ENCODE assay signal across 10 cellular contexts in genomic region chr6:34610819-34611477, GRCh38. TPM values are rescaled to one million over a fixed set of nuclear protein-coding genes. Genes with fewer than 3 reads are reported as not detected.
DNase-seq lines count a peak whose midpoint lies in the region; ATAC-seq and TF ChIP-seq lines count a peak whose summit lies in the region.
"Had no signal": no experiment of that assay in that cellular context is flagged by ENCODE, and none has a peak within 500 bp of the region (broad histone marks: within the 10 kb centered on the region; RNA-seq: fewer than 3 reads in every experiment).

No MANE protein-coding gene starts in this region.

- POLR2A ChIA-PET in SK-N-SH (lab: Yijun Ruan, JAX) = no interaction called here

- DNase-seq in DMS 273 (lab: John Stamatoyannopoulos, UW; ENCODE audit: unreplicated experiment) = peak; percentile 35
- no peak for DNase-seq in DMS 273 treated with DMSO at 0.1 percent for 48 hours (lab: John Stamatoyannopoulos, UW)
- DNase-seq in SK-N-SH = no peak
- DNase-seq in fibroblast of peridontal ligament (ENCODE audit: extremely low read depth) = peak; percentile 79
- peak; percentile 50 for DNase-seq in stromal cell of bone marrow (ENCODE audit: low read depth)
- DNase-seq in HK-2 (ENCODE audit: unreplicated experiment) = no peak
- no peak for DNase-seq in tibial artery
- DNase-seq: heart right ventricle, nucleus accumbens had no signal

- WGBS in SK-N-SH (ENCODE audit: low lambda C conversion rate) = 61% methylated on average over 4 of the region's 4 CpGs

- TF ChIP-seq CTCF in SK-N-SH (IDR thresholded peaks at IDR 0.05) (no peak), tibial artery (IDR thresholded peaks at IDR 0.05) (no peak)

- intact Hi-C loops in tibial artery (cut with DNase I; ENCODE audit: low total_unique reads) = loop anchor here (10.0 kb wide), 1 partner anchor 436 kb away; no protein-coding TSS in a partner anchor

- H3K36me3 ChIP-seq in SK-N-SH (replicated peaks in 1 of 2; ENCODE audit: control insufficient read depth in 1 of 2, insufficient read depth in 2 of 2, low read length in 1 of 2) (peaks cover 0 to 18% of the 10 kb centered on the region in 2 experiments), tibial artery (peaks cover 6 to 10% (median 7%) of the 10 kb centered on the region in 3 donors)

- H3K9me3 ChIP-seq in SK-N-SH (no peaks in the 10 kb centered on the region), tibial artery (no peaks in the 10 kb centered on the region)
- H3K9me3 ChIP-seq: heart right ventricle had no signal

- TF ChIP-seq RAD21 in SK-N-SH (IDR thresholded peaks at IDR 0.05; ENCODE audit: low read length) = no peak

- H2AFZ ChIP-seq in SK-N-SH (ENCODE audit: low read depth) = no peak overlapping the region

- no peak for ATAC-seq in HG02571 (IDR thresholded peaks at IDR 0.05; ENCODE audit: unreplicated experiment)

- peaks cover 9% of the 10 kb centered on the region for H3F3A ChIP-seq in SK-N-SH (replicated peaks; ENCODE audit: insufficient read depth)

- no peak overlapping the region for H3K9ac ChIP-seq in SK-N-SH

- H3K4me1 ChIP-seq in SK-N-SH (ENCODE audit: control insufficient read depth in 1 of 2, insufficient read depth in 2 of 2, low read depth in 1 of 2, low read length in 1 of 2) = peaks cover 0 to 14% of the 10 kb centered on the region in 2 experiments; a peak in 2 of 4 replicates
- peaks cover 0 to 26% (median 5%) of the 10 kb centered on the region in 4 donors for H3K4me1 ChIP-seq in tibial artery

- H3K27ac ChIP-seq in SK-N-SH (ENCODE audit: low read depth in 2 of 2, low read length in 1 of 2) (peak overlapping the region in 1 of 2 experiments; percentile 59; a peak in 2 of 4 replicates), tibial artery (peak overlapping the region in 1 of 2 donors; percentile 21)

- H3K9me2 ChIP-seq in SK-N-SH = no peaks in the 10 kb centered on the region

- CTCF ChIA-PET in SK-N-SH (lab: Yijun Ruan, JAX) = interaction anchor here (0.6 to 4.9 kb wide), 15 partner anchors 8 to 529 kb away, joined by 3 to 74 read pairs (median 4); partner anchors contain the start of genes PACSIN1 and SMIM29

- H3K27me3 ChIP-seq in SK-N-SH (ENCODE audit: insufficient read depth) = no peaks in the 10 kb centered on the region
- H3K27me3 ChIP-seq in tibial artery = no peaks in the 10 kb centered on the region
- H3K27me3 ChIP-seq: heart right ventricle had no signal

- peaks cover 11% of the 10 kb centered on the region for H4K20me1 ChIP-seq in SK-N-SH (ENCODE audit: insufficient read depth)

- H3K4me2 ChIP-seq in SK-N-SH = no peak overlapping the region

- H3K4me3 ChIP-seq in SK-N-SH (ENCODE audit: low read depth in 2 of 2, low read length in 1 of 2) (no peak overlapping the region), tibial artery (no peak overlapping the region)
- H3K4me3 ChIP-seq: heart right ventricle had no signal

- TF ChIP-seq EP300 in SK-N-SH (IDR thresholded peaks at IDR 0.05; ENCODE audit: borderline replicate concordance in 1 of 2, low read depth in 1 of 2, low read length in 1 of 2) = no peak

- H3K79me2 ChIP-seq in SK-N-SH (ENCODE audit: insufficient read depth) = peaks cover 39% of the 10 kb centered on the region

TF ChIP-seq in SK-N-SH, 30 proteins besides CTCF, POLR2A, EP300 and RAD21:
- TF ChIP-seq FOSL2 (IDR thresholded peaks at IDR 0.05; ENCODE audit: borderline replicate concordance, low read depth) (peak; percentile 70; the same call in 1 of the 2 replicates), GATA2 (CRISPR knock-in tag; IDR thresholded peaks at IDR 0.05) (no peak), FOXM1 (IDR thresholded peaks at IDR 0.05; ENCODE audit: low read depth) (no peak), JUND (IDR thresholded peaks at IDR 0.05) (peak; percentile 36; the same call in 1 of the 2 replicates)
TF ChIP-seq in SK-N-SH: peak in this region for 2.

RNA-seq across cellular contexts. Expression of gene SPDEF, which starts 54.8 kb away (rescaled TPM):
- 0.03 and 0.10 TPM in 2 replicates for polyA plus RNA-seq in SK-N-SH (2012; rRNA removed)
- 0.01 TPM in 1 of 2 replicates, not detected in the other for polyA plus RNA-seq in SK-N-SH (2012; cell fraction: cytosol; rRNA removed)
- polyA plus RNA-seq in SK-N-SH (2012; cell fraction: nucleus; rRNA removed) = 0.23 and 0.27 TPM in 2 replicates

Comparison
In these comparisons a context has a peak if more than half of its experiments do, and no peak if none do; other contexts are left out.
1. DNase-seq: peak in DMS 273 (single experiment), fibroblast of peridontal ligament (single experiment) and stromal cell of bone marrow (single experiment); none in DMS 273 treated with DMSO at 0.1 percent for 48 hours (single experiment), SK-N-SH (single experiment), HK-2 (single experiment) and tibial artery (0 of 2).